In the genomic region with DNA sequence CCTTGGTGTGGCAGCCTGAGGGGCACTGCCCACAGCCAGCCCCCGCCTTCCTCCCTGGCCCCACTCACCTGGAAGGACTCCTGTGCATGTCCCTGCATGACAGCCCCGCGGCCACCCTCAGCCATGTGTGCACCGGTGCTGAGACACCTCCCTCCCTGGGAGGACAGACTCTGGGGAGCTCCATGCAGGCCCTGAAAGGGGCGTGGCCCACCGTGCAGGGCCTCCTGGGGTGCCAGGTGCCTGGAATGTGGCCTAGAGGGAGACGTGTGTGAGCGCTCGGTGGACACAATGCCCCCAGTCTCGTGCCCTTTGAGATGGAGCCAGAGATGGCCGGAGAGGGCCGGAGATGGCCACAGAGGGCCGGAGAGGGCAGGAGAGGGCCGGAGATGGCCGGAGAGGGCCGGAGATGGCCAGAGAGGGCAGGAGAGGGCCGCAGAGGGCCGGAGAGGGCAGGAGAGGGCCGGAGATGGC, we compare ENCODE assay signal across 28 cellular contexts. TPM values are rescaled to one million over a fixed set of nuclear protein-coding genes. Genes with fewer than 3 reads are reported as not detected.
DNase-seq lines count a peak whose midpoint lies in the region; ATAC-seq and TF ChIP-seq lines count a peak whose summit lies in the region.
"Had no signal": no experiment of that assay in that cellular context is flagged by ENCODE, and none has a peak within 500 bp of the region (broad histone marks: within the 10 kb centered on the region; RNA-seq: fewer than 3 reads in every experiment).

No MANE protein-coding gene starts in this region.

- no peaks in the 10 kb centered on the region for H3K4me1 ChIP-seq in IMR-90 (ENCODE audit: control insufficient read depth, insufficient read depth, low read length)
- H3K4me1 ChIP-seq in PC-3 (ENCODE audit: insufficient read depth, low read length): no peaks in the 10 kb centered on the region
- H3K4me1 ChIP-seq: esophagus squamous epithelium had no signal

- in situ Hi-C loops in IMR-90 (cut with MboI; ENCODE audit: low sequenced_read_pairs): no loop called here

- H2AFZ ChIP-seq in IMR-90 (replicated peaks; ENCODE audit: low read length, poor library complexity): no peak overlapping the region
- no peak overlapping the region for H2AFZ ChIP-seq in PC-3 (ENCODE audit: low read length)
- H2AFZ ChIP-seq: GM23248 had no signal

- H3K4me3 Mint-ChIP-seq in progenitor cell of endocrine pancreas (ENCODE audit: low read depth): no peak overlapping the region
- H3K4me3 Mint-ChIP-seq: brain; CD14-positive monocyte; effector memory CD8-positive, alpha-beta T cell; T-helper 2 cell treated with Interferon-gamma antibody and Interleukin-4, amounts not matched to agents 5 μg/mL and 100 μg/mL, for 36 hours had no signal

- peaks cover 50% of the 10 kb centered on the region for H3K9me3 ChIP-seq in IMR-90 (ENCODE audit: control insufficient read depth, insufficient read depth, low read length)
- no peaks in the 10 kb centered on the region for H3K9me3 ChIP-seq in PC-3 (ENCODE audit: low read length)
- H3K9me3 ChIP-seq: esophagus squamous epithelium, SK-N-SH had no signal

- H3K27ac ChIP-seq in IMR-90 (ENCODE audit: insufficient read depth, low read length): no peak overlapping the region
- no peak overlapping the region for H3K27ac ChIP-seq in PC-3 (ENCODE audit: low read length)
- H3K27ac ChIP-seq: esophagus squamous epithelium, GM23248, skin epidermis, WERI-Rb-1 had no signal

- H4K5ac ChIP-seq in IMR-90 (ENCODE audit: low read depth, low read length): no peak overlapping the region

- no peaks in the 10 kb centered on the region for H3F3A ChIP-seq in PC-3 (ENCODE audit: low read length, unreplicated experiment)

- BruUV-seq in IMR-90 (replicated peaks; lab: Mats Ljungman, UMichigan): no TSS peak
- BruUV-seq in PC-3 (replicated peaks; lab: Mats Ljungman, UMichigan): no TSS peak

- H4K20me1 ChIP-seq in IMR-90 (ENCODE audit: insufficient read depth, low read length) (no peaks in the 10 kb centered on the region), PC-3 (ENCODE audit: low read length) (no peaks in the 10 kb centered on the region)

- intact Hi-C loops in IMR-90 (cut with micrococcal nuclease): no loop called here
- intact Hi-C loops in PC-3 (cut with micrococcal nuclease): no loop called here

- H4K8ac ChIP-seq in IMR-90 (ENCODE audit: low read depth in 2 of 2, low read length in 2 of 2): no peak overlapping the region

- CTCF ChIA-PET in IMR-90 (lab: Yijun Ruan, JAX) (no interaction called here), PC-3 (lab: Charles Lee) (no interaction called here)

- H2AK5ac ChIP-seq in IMR-90 (ENCODE audit: low read depth, low read length): no peak overlapping the region

- H3K4me2 ChIP-seq in IMR-90 (ENCODE audit: low read depth, low read length) (no peak overlapping the region), PC-3 (ENCODE audit: low read length) (no peak overlapping the region)
- H3K4me2 ChIP-seq: SK-N-SH had no signal

- no peak for ATAC-seq in IMR-90 (ENCODE audit: low read depth)
- peak; percentile 20 for ATAC-seq in esophagus mucosa
- ATAC-seq in PC-3: no peak
- ATAC-seq in HG03520 (IDR thresholded peaks at IDR 0.05; ENCODE audit: unreplicated experiment): no peak
- ATAC-seq in SK-N-SH treated with all-trans-retinoic acid at 6 μM for 48 hours: no peak
- ATAC-seq: effector memory CD8-positive, alpha-beta T cell had no signal

- H3K4me1 Mint-ChIP-seq in progenitor cell of endocrine pancreas (ENCODE audit: low read depth): no peaks in the 10 kb centered on the region
- H3K4me1 Mint-ChIP-seq: brain, CD14-positive monocyte had no signal

- TF ChIP-seq CTCF in IMR-90 (conservative IDR thresholded peaks at IDR 0.05; ENCODE audit: low read depth, low read length) (no peak), progenitor cell of endocrine pancreas (IDR thresholded peaks at IDR 0.05; ENCODE audit: unreplicated experiment) (no peak), PC-3 (conservative IDR thresholded peaks at IDR 0.05; ENCODE audit: low read depth, low read length) (no peak)

- H3K79me2 ChIP-seq in PC-3 (ENCODE audit: low read length): no peaks in the 10 kb centered on the region

- DNase-seq in 8988T (peak; percentile 14), IMR-90 (no peak), progenitor cell of endocrine pancreas (ENCODE audit: low spot score, unreplicated experiment) (peak; percentile 8), activated gamma-delta T cell (lab: John Stamatoyannopoulos, UW) (no peak), PC-3 (no peak)
- DNase-seq: activated CD4-positive, alpha-beta T cell treated with anti-CD3 and anti-CD28 coated beads, Interleukin-2, amount 50 U/mL, for 4 hours; activated CD8-positive, alpha-beta memory T cell treated with anti-CD3 and anti-CD28 coated beads, Interleukin-2, amount 50 U/mL, for 48 hours; Calu3; DND-41; effector memory CD8-positive, alpha-beta T cell; esophagus squamous epithelium; GM23248; hippocampal formation; Karpas-422; MV-4-11; NCI-H2171; NCI-H524 treated with DMSO at 0.1 percent for 48 hours; SK-N-SH; stimulated activated CD4-positive, alpha-beta T cell treated with anti-CD3 and anti-CD28 coated beads, Interleukin-1b, Interleukin-23, amount 100 ng/mL, for 48 hours; WERI-Rb-1 had no signal

- no peak overlapping the region for H3K23ac ChIP-seq in IMR-90 (ENCODE audit: low read depth, low read length)

- peak overlapping the region; percentile 55 for H2AK9ac ChIP-seq in IMR-90 (replicated peaks; ENCODE audit: low read depth, low read length, poor library complexity)

- no peak overlapping the region for H4K91ac ChIP-seq in IMR-90 (ENCODE audit: insufficient read depth, low read depth, low read length)

- H2BK120ac ChIP-seq in IMR-90 (ENCODE audit: low read depth, low read length): no peak overlapping the region

- H3K4me3 ChIP-seq in IMR-90 (ENCODE audit: insufficient read depth, low read depth, low read length) (no peak overlapping the region), PC-3 (ENCODE audit: low read length) (no peak overlapping the region)
- H3K4me3 ChIP-seq: esophagus squamous epithelium, GM23248, lung, skin epidermis had no signal

- 56% methylated on average over 13 of the region's 19 CpGs; no CpG with 5 or more reads in 1 of the 2 experiments for WGBS in IMR-90 (ENCODE audit: extremely low coverage in 2 of 2, insufficient read length in 1 of 2), 2 experiments

- no peak overlapping the region for H3K27ac Mint-ChIP-seq in progenitor cell of endocrine pancreas
- H3K27ac Mint-ChIP-seq: brain; CD14-positive monocyte; effector memory CD8-positive, alpha-beta T cell; T-helper 2 cell treated with Interferon-gamma antibody and Interleukin-4, amounts not matched to agents 5 μg/mL and 100 μg/mL, for 36 hours had no signal

- H3K9ac ChIP-seq in IMR-90 (ENCODE audit: low read depth, low read length) (no peak overlapping the region), PC-3 (ENCODE audit: low read length) (no peak overlapping the region)
- H3K9ac ChIP-seq: GM23248, SK-N-SH had no signal

- no peaks in the 10 kb centered on the region for H3K9me2 ChIP-seq in PC-3 (replicated peaks; ENCODE audit: low read length)
- H3K9me2 ChIP-seq: SK-N-SH had no signal

- H3K36me3 Mint-ChIP-seq in progenitor cell of endocrine pancreas (ENCODE audit: insufficient read depth): no peaks in the 10 kb centered on the region
- H3K36me3 Mint-ChIP-seq: brain, CD14-positive monocyte had no signal

- H3K56ac ChIP-seq in IMR-90 (ENCODE audit: extremely low read depth, insufficient read depth, low read length): no peak overlapping the region

- no peak overlapping the region for H2BK15ac ChIP-seq in IMR-90 (ENCODE audit: low read depth, low read length)

- no peak for TF ChIP-seq POLR2A in IMR-90 (IDR thresholded peaks at IDR 0.05; ENCODE audit: low read depth, low read length)

- H2BK5ac ChIP-seq in IMR-90 (ENCODE audit: low read depth, low read length, poor library complexity, severe bottlenecking): no peak overlapping the region

- H2BK20ac ChIP-seq in IMR-90 (ENCODE audit: low read depth, low read length): no peak overlapping the region

- H3K27me3 Mint-ChIP-seq in progenitor cell of endocrine pancreas: no peaks in the 10 kb centered on the region

- no peaks in the 10 kb centered on the region for H3K9me1 ChIP-seq in IMR-90 (ENCODE audit: insufficient read depth, low read length)

- POLR2A ChIA-PET in IMR-90 (lab: Charles Lee; ENCODE audit: unreplicated experiment) (no interaction called here), PC-3 (lab: Charles Lee; ENCODE audit: unreplicated experiment) (no interaction called here)

- H3K36me3 ChIP-seq in IMR-90 (ENCODE audit: control insufficient read depth, insufficient read depth, low read length): no peaks in the 10 kb centered on the region
- no peaks in the 10 kb centered on the region for H3K36me3 ChIP-seq in PC-3 (ENCODE audit: low read depth, low read length)
- H3K36me3 ChIP-seq: esophagus squamous epithelium, WERI-Rb-1 had no signal

- no peaks in the 10 kb centered on the region for H3K9me3 Mint-ChIP-seq in progenitor cell of endocrine pancreas (ENCODE audit: low read depth)
- H3K9me3 Mint-ChIP-seq: brain; effector memory CD8-positive, alpha-beta T cell; T-helper 2 cell treated with Interferon-gamma antibody and Interleukin-4, amounts not matched to agents 5 μg/mL and 100 μg/mL, for 36 hours had no signal

- no peaks in the 10 kb centered on the region for H3K79me1 ChIP-seq in IMR-90 (ENCODE audit: low read depth in 1 of 2, low read length in 2 of 2)

- dilution Hi-C loops in IMR-90 (cut with HindIII; ENCODE audit: low sequenced_read_pairs, unreplicated experiment): no loop called here

- H3K18ac ChIP-seq in IMR-90 (ENCODE audit: low read depth, low read length): no peak overlapping the region

- TF ChIP-seq RAD21 in IMR-90 (IDR thresholded peaks at IDR 0.05; ENCODE audit: low read length): no peak

- no peaks in the 10 kb centered on the region for H3K27me3 ChIP-seq in IMR-90 (ENCODE audit: control insufficient read depth, insufficient read depth, low read length)
- H3K27me3 ChIP-seq in PC-3 (ENCODE audit: low read length): peaks cover 23% of the 10 kb centered on the region

- no peak overlapping the region for H3K4ac ChIP-seq in IMR-90 (ENCODE audit: low read depth, low read length)

- no peak overlapping the region for H3K14ac ChIP-seq in IMR-90 (replicated peaks; ENCODE audit: low read depth, low read length)

TF ChIP-seq in IMR-90, 13 proteins besides CTCF, POLR2A, EP300 and RAD21 (continues in another document):
- TF ChIP-seq MXI1 (IDR thresholded peaks at IDR 0.05; ENCODE audit: borderline replicate concordance, low read depth, low read length) (no peak), RFX5 (IDR thresholded peaks at IDR 0.05; ENCODE audit: low read depth, low read length) (no peak), NFE2L2 (IDR thresholded peaks at IDR 0.05; ENCODE audit: low read depth, low read length) (no peak)

TF ChIP-seq in SK-N-SH treated with all-trans-retinoic acid at 6 μM for 48 hours, 23 proteins besides CTCF, POLR2A, EP300 and RAD21:
- TF ChIP-seq ZNF70 (CRISPR knock-in tag; IDR thresholded peaks at IDR 0.05): no peak

RNA-seq across cellular contexts. Expression of a gene that starts 59.1 kb away (rescaled TPM):
- 21.1 and 23.8 TPM in 2 replicates for total RNA-seq in IMR-90 (2012; rRNA removed)
- polyA plus RNA-seq in IMR-90 (2012; rRNA removed): 22.8 and 23.3 TPM in 2 replicates
- polyA plus RNA-seq in IMR-90 (2012; cell fraction: cytosol; rRNA removed): 16.2 and 18.1 TPM in 2 replicates
- 34.7 and 54.8 TPM in 2 replicates for polyA plus RNA-seq in IMR-90 (2012; cell fraction: nucleus; rRNA removed; ENCODE audit: low replicate concordance)
- total RNA-seq in esophagus mucosa: 14.1 TPM
- 41.1 and 43.6 TPM in 2 replicates for total RNA-seq in progenitor cell of endocrine pancreas
- 30.6 and 40.3 TPM in 2 replicates for total RNA-seq in PC-3 (2014; rRNA removed)

Comparison
In these comparisons a context has a peak if more than half of its experiments do, and no peak if none do; other contexts are left out.
1. DNase-seq: peak in 8988T (single experiment) and progenitor cell of endocrine pancreas (single experiment); none in IMR-90 (single experiment), activated gamma-delta T cell (single experiment) and PC-3 (single experiment).